1 cellular context compared by ENCODE assay signal in genomic region chr4:125268065-125268755, GRCh38.
TF ChIP-seq lines count a peak whose summit lies in the region.

No MANE protein-coding gene starts in this region.

TF ChIP-seq in WTC11, 78 proteins besides CTCF, POLR2A, EP300 and RAD21 (continued from another document):
- TF ChIP-seq ZNF425 (CRISPR knock-in tag; conservative IDR thresholded peaks at IDR 0.05), result no peak
- TF ChIP-seq, protein P1, sequence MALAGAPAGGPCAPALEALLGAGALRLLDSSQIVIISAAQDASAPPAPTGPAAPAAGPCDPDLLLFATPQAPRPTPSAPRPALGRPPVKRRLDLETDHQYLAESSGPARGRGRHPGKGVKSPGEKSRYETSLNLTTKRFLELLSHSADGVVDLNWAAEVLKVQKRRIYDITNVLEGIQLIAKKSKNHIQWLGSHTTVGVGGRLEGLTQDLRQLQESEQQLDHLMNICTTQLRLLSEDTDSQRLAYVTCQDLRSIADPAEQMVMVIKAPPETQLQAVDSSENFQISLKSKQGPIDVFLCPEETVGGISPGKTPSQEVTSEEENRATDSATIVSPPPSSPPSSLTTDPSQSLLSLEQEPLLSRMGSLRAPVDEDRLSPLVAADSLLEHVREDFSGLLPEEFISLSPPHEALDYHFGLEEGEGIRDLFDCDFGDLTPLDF (CRISPR knock-in tag; IDR thresholded peaks at IDR 0.05), result no peak
- TF ChIP-seq CDX4 (CRISPR knock-in tag; IDR thresholded peaks at IDR 0.05; ENCODE audit: borderline replicate concordance), result no peak
- TF ChIP-seq ZNF423 (CRISPR knock-in tag; IDR thresholded peaks at IDR 0.05), result no peak
- TF ChIP-seq RELA (CRISPR knock-in tag; IDR thresholded peaks at IDR 0.05; ENCODE audit: borderline replicate concordance), result no peak
- TF ChIP-seq KAT7 (CRISPR knock-in tag; IDR thresholded peaks at IDR 0.05; ENCODE audit: borderline replicate concordance), result no peak
- TF ChIP-seq, protein P2, sequence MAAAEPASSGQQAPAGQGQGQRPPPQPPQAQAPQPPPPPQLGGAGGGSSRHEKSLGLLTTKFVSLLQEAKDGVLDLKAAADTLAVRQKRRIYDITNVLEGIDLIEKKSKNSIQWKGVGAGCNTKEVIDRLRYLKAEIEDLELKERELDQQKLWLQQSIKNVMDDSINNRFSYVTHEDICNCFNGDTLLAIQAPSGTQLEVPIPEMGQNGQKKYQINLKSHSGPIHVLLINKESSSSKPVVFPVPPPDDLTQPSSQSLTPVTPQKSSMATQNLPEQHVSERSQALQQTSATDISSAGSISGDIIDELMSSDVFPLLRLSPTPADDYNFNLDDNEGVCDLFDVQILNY (CRISPR knock-in tag; IDR thresholded peaks at IDR 0.05), result no peak
- no peak for TF ChIP-seq NFYB (CRISPR knock-in tag; conservative IDR thresholded peaks at IDR 0.05; ENCODE audit: low read depth)
- no peak for TF ChIP-seq GTF2I (CRISPR knock-in tag; conservative IDR thresholded peaks at IDR 0.05)
- TF ChIP-seq JUN (CRISPR knock-in tag; IDR thresholded peaks at IDR 0.05), result no peak
- TF ChIP-seq ZNF232 (CRISPR knock-in tag; IDR thresholded peaks at IDR 0.05), result no peak
- no peak for TF ChIP-seq ETV6 (CRISPR knock-in tag; IDR thresholded peaks at IDR 0.05)
- TF ChIP-seq IRF2 (CRISPR knock-in tag; IDR thresholded peaks at IDR 0.05; ENCODE audit: borderline replicate concordance, low read depth), result no peak
- TF ChIP-seq ARID4B (CRISPR knock-in tag; IDR thresholded peaks at IDR 0.05; ENCODE audit: borderline replicate concordance), result no peak
- TF ChIP-seq FOXJ3 (CRISPR knock-in tag; IDR thresholded peaks at IDR 0.05; ENCODE audit: borderline replicate concordance), result no peak
- no peak for TF ChIP-seq TEAD1 (CRISPR knock-in tag; IDR thresholded peaks at IDR 0.05)
- TF ChIP-seq SOX15 (CRISPR knock-in tag; IDR thresholded peaks at IDR 0.05), result no peak
TF ChIP-seq in WTC11: peak in this region for 0.
